8 cellular contexts compared by ENCODE assay signal in genomic region chr3:88150771-88151170, GRCh38. TPM values are rescaled to one million over a fixed set of nuclear protein-coding genes. Genes with fewer than 3 reads are reported as not detected.
DNase-seq lines count a peak whose midpoint lies in the region; ATAC-seq, FAIRE-seq and TF ChIP-seq lines count a peak whose summit lies in the region.

No MANE protein-coding gene starts in this region.

- no peaks in the 10 kb centered on the region for H3K9me3 ChIP-seq in iPS-18a (ENCODE audit: control insufficient read depth, low read depth, low read length)

- intact Hi-C loops in activated CD8-positive, alpha-beta T cell treated with anti-CD3 and anti-CD28 coated beads for 36 hours (cut with micrococcal nuclease) = loop anchor here (5.0 kb wide), 1 partner anchor 93 kb away; the partner anchor contains the start of genes CGGBP1 and ZNF654

- no peaks in the 10 kb centered on the region for H3K9me3 Mint-ChIP-seq in activated T-cell treated with anti-CD3 and anti-CD28 coated beads, Interleukin-2, amount 50 U/mL, for 24 hours
- no peaks in the 10 kb centered on the region for H3K9me3 Mint-ChIP-seq in activated CD8-positive, alpha-beta T cell treated with anti-CD3 and anti-CD28 coated beads for 36 hours

- H3K27ac ChIP-seq in iPS-18a (ENCODE audit: low read length) (peak overlapping the region; percentile 24), substantia nigra (ENCODE audit: low read depth, low read length, poor library complexity, severe bottlenecking) (peak overlapping the region; percentile 89)

- peak overlapping the region; percentile 96 for H3K4me3 ChIP-seq in iPS-18a (ENCODE audit: low read length)

- H3K4me1 Mint-ChIP-seq in activated T-cell treated with anti-CD3 and anti-CD28 coated beads, Interleukin-2, amount 50 U/mL, for 24 hours (ENCODE audit: low read depth) = peaks cover 46% of the 10 kb centered on the region
- H3K4me1 Mint-ChIP-seq in activated CD8-positive, alpha-beta T cell treated with anti-CD3 and anti-CD28 coated beads for 36 hours (ENCODE audit: low read depth) = peaks cover 33% of the 10 kb centered on the region

- no peak for FAIRE-seq in HTR-8/SVneo (lab: Jason Lieb, UNC)

- peak overlapping the region; percentile 99 for H3K27ac Mint-ChIP-seq in activated T-cell treated with anti-CD3 and anti-CD28 coated beads, Interleukin-2, amount 50 U/mL, for 24 hours
- H3K27ac Mint-ChIP-seq in activated CD8-positive, alpha-beta T cell treated with anti-CD3 and anti-CD28 coated beads for 36 hours = peak overlapping the region; percentile 99

- no peaks in the 10 kb centered on the region for H3K27me3 ChIP-seq in iPS-18a (ENCODE audit: control insufficient read depth, insufficient read depth, low read length)

- POLR2A ChIA-PET in activated CD8-positive, alpha-beta T cell treated with anti-CD3 and anti-CD28 coated beads for 36 hours (lab: Charles Lee) = interaction anchor here (1.0 to 1.2 kb wide), 2 partner anchors 38 to 92 kb away, joined by 4 to 10 read pairs; partner anchors contain the start of genes CGGBP1 and ZNF654

- peaks cover 48% of the 10 kb centered on the region for H3K36me3 Mint-ChIP-seq in activated T-cell treated with anti-CD3 and anti-CD28 coated beads, Interleukin-2, amount 50 U/mL, for 24 hours (ENCODE audit: low read depth)
- peaks cover 18% of the 10 kb centered on the region for H3K36me3 Mint-ChIP-seq in activated CD8-positive, alpha-beta T cell treated with anti-CD3 and anti-CD28 coated beads for 36 hours (ENCODE audit: low read depth)

- no peak for DNase-seq in activated T-cell treated with anti-CD3 and anti-CD28 coated beads, Interleukin-2, amount 50 U/mL, for 24 hours
- no peak for DNase-seq in activated T-cell treated with anti-CD3 and anti-CD28 coated beads, Interleukin-2, amount 50 U/mL, for 48 hours
- no peak for DNase-seq in activated CD8-positive, alpha-beta T cell treated with anti-CD3 and anti-CD28 coated beads for 36 hours
- no peak for DNase-seq in substantia nigra (lab: John Stamatoyannopoulos, UW)
- no peak for DNase-seq in NCI-H774 (lab: John Stamatoyannopoulos, UW)
- no peak for DNase-seq in NCI-H187 (lab: John Stamatoyannopoulos, UW)
- no peak for DNase-seq in HTR-8/SVneo (ENCODE audit: insufficient read length, low spot score)

- CTCF ChIA-PET in activated CD8-positive, alpha-beta T cell treated with anti-CD3 and anti-CD28 coated beads for 36 hours (lab: Charles Lee) = interaction anchor here (0.9 to 2.6 kb wide), 6 partner anchors 17 to 800 kb away, joined by 3 to 12 read pairs (median 3); no protein-coding TSS in a partner anchor

- no peak for TF ChIP-seq CTCF in activated CD8-positive, alpha-beta T cell treated with anti-CD3 and anti-CD28 coated beads for 36 hours (IDR thresholded peaks at IDR 0.05)

- ATAC-seq in activated CD8-positive, alpha-beta T cell treated with anti-CD3 and anti-CD28 coated beads for 36 hours = no peak

- no peaks in the 10 kb centered on the region for H3K27me3 Mint-ChIP-seq in activated T-cell treated with anti-CD3 and anti-CD28 coated beads, Interleukin-2, amount 50 U/mL, for 24 hours
- H3K27me3 Mint-ChIP-seq in activated CD8-positive, alpha-beta T cell treated with anti-CD3 and anti-CD28 coated beads for 36 hours = peaks cover 1% of the 10 kb centered on the region

- peak overlapping the region; percentile 91 for H3K9ac ChIP-seq in iPS-18a (ENCODE audit: low read length)

- peak overlapping the region; percentile 94 for H3K4me3 Mint-ChIP-seq in activated T-cell treated with anti-CD3 and anti-CD28 coated beads, Interleukin-2, amount 50 U/mL, for 24 hours
- H3K4me3 Mint-ChIP-seq in activated CD8-positive, alpha-beta T cell treated with anti-CD3 and anti-CD28 coated beads for 36 hours = peak overlapping the region; percentile 94

- peaks cover 8% of the 10 kb centered on the region for H3K4me1 ChIP-seq in iPS-18a (ENCODE audit: control insufficient read depth, low read depth, low read length)

- peaks cover 20% of the 10 kb centered on the region for H3K36me3 ChIP-seq in iPS-18a (ENCODE audit: control insufficient read depth, low read depth, low read length)

RNA-seq across cellular contexts. Expression of gene C3orf38, which starts 1.0 kb away (rescaled TPM):
- 10 to 100 TPM; 17.8 to 19.0 TPM for total RNA-seq in activated CD8-positive, alpha-beta T cell treated with anti-CD3 and anti-CD28 coated beads for 36 hours
